ENCODE assay signal across 1 cellular context in the genomic region with DNA sequence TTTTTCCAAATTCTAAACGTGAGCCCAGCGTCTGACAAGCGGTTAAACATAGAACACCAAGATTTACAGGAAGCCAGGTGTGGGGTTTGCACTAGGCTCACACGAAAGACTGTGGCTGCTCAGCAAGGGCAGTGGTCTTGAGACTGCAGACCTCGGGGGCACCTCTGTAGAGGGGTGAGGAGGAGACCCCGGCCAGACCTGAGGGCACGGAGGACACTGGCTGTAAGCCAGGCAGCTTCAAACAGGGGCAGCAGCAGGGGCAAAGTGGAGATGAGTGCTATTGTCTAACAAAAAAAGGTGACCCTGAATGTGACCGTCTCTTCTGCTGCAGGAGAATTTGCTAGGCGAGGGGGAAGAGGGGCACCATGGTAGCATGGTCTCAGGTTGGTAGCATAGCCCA.
TF ChIP-seq lines count a peak whose summit lies in the region.

No MANE protein-coding gene starts in this region.

TF ChIP-seq in GM23338, 12 proteins besides CTCF, POLR2A, EP300 and RAD21 (continued from another document):
- TF ChIP-seq, protein P1, sequence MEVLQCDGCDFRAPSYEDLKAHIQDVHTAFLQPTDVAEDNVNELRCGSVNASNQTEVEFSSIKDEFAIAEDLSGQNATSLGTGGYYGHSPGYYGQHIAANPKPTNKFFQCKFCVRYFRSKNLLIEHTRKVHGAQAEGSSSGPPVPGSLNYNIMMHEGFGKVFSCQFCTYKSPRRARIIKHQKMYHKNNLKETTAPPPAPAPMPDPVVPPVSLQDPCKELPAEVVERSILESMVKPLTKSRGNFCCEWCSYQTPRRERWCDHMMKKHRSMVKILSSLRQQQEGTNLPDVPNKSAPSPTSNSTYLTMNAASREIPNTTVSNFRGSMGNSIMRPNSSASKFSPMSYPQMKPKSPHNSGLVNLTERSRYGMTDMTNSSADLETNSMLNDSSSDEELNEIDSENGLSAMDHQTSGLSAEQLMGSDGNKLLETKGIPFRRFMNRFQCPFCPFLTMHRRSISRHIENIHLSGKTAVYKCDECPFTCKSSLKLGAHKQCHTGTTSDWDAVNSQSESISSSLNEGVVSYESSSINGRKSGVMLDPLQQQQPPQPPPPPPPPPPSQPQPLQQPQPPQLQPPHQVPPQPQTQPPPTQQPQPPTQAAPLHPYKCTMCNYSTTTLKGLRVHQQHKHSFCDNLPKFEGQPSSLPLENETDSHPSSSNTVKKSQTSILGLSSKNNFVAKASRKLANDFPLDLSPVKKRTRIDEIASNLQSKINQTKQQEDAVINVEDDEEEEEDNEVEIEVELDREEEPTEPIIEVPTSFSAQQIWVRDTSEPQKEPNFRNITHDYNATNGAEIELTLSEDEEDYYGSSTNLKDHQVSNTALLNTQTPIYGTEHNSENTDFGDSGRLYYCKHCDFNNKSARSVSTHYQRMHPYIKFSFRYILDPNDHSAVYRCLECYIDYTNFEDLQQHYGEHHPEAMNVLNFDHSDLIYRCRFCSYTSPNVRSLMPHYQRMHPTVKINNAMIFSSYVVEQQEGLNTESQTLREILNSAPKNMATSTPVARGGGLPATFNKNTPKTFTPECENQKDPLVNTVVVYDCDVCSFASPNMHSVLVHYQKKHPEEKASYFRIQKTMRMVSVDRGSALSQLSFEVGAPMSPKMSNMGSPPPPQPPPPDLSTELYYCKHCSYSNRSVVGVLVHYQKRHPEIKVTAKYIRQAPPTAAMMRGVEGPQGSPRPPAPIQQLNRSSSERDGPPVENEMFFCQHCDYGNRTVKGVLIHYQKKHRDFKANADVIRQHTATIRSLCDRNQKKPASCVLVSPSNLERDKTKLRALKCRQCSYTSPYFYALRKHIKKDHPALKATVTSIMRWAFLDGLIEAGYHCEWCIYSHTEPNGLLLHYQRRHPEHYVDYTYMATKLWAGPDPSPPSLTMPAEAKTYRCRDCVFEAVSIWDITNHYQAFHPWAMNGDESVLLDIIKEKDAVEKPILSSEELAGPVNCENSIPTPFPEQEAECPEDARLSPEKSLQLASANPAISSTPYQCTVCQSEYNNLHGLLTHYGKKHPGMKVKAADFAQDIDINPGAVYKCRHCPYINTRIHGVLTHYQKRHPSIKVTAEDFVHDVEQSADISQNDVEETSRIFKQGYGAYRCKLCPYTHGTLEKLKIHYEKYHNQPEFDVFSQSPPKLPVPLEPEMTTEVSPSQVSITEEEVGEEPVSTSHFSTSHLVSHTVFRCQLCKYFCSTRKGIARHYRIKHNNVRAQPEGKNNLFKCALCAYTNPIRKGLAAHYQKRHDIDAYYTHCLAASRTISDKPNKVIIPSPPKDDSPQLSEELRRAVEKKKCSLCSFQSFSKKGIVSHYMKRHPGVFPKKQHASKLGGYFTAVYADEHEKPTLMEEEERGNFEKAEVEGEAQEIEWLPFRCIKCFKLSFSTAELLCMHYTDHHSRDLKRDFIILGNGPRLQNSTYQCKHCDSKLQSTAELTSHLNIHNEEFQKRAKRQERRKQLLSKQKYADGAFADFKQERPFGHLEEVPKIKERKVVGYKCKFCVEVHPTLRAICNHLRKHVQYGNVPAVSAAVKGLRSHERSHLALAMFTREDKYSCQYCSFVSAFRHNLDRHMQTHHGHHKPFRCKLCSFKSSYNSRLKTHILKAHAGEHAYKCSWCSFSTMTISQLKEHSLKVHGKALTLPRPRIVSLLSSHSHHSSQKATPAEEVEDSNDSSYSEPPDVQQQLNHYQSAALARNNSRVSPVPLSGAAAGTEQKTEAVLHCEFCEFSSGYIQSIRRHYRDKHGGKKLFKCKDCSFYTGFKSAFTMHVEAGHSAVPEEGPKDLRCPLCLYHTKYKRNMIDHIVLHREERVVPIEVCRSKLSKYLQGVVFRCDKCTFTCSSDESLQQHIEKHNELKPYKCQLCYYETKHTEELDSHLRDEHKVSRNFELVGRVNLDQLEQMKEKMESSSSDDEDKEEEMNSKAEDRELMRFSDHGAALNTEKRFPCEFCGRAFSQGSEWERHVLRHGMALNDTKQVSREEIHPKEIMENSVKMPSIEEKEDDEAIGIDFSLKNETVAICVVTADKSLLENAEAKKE (CRISPR knock-in tag; IDR thresholded peaks at IDR 0.05) = no peak
- TF ChIP-seq JUNB (IDR thresholded peaks at IDR 0.05; ENCODE audit: unreplicated experiment) (no peak), ETS1 (IDR thresholded peaks at IDR 0.05) (no peak), CREB1 (CRISPR knock-in tag; IDR thresholded peaks at IDR 0.05; ENCODE audit: low read depth) (no peak), POLR2AphosphoS5 (IDR thresholded peaks at IDR 0.05; ENCODE audit: low read depth) (no peak), EZH2 (IDR thresholded peaks at IDR 0.05; ENCODE audit: low read depth, unreplicated experiment) (no peak), ZNF331 (CRISPR knock-in tag; IDR thresholded peaks at IDR 0.05; ENCODE audit: low read depth) (no peak), STAT1 (IDR thresholded peaks at IDR 0.05; ENCODE audit: unreplicated experiment) (no peak), EZH2phosphoT487 (IDR thresholded peaks at IDR 0.05; ENCODE audit: unreplicated experiment) (no peak), ZNF114 (CRISPR knock-in tag; IDR thresholded peaks at IDR 0.05) (no peak), NANOG (IDR thresholded peaks at IDR 0.05; ENCODE audit: borderline replicate concordance) (no peak)
